In the genomic region with DNA sequence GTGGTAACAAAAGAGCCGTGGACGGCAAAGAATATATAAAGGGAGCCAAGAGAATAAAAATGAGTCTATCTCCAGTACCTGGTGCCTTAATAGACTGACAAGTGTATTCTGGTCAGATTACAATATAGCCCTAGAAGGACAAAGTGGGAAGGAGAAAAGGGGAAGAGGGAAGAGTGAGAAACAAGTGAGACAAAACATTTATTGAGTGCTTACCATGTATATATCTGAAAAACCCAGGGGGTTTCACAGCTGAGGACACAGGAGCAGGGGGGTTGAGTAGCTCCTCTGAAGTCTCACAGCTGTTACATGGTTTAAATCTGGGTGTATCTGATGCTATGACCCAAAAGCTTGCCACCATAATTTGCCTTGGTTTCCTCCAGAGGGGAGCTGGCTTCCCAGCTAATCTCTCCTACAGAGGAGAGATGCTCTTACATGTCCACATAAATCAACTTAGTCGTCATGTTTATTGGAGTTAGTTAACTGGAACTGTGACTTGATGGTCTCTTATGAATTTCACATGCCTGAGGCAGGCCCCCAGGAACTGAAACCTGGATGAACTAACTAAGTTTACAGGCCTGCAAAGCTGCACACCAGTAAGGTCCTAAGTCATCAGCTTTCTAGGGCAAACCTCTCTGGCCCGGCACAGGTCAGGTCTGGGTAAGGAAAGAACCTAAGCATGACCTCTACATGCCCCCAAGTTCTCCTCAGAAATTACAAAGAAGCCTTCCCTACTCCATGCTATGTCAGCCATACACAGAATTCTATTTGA, we compare ENCODE assay signal across 18 cellular contexts. TPM values are rescaled to one million over a fixed set of nuclear protein-coding genes. Genes with fewer than 3 reads are reported as not detected.
DNase-seq lines count a peak whose midpoint lies in the region; ATAC-seq, FAIRE-seq and TF ChIP-seq lines count a peak whose summit lies in the region.
"Had no signal": no experiment of that assay in that cellular context is flagged by ENCODE, and none has a peak within 500 bp of the region (broad histone marks: within the 10 kb centered on the region; RNA-seq: fewer than 3 reads in every experiment).

No MANE protein-coding gene starts in this region.

- H3K4me1 Mint-ChIP-seq in astrocyte (ENCODE audit: low read depth, unreplicated experiment) = peaks cover 42% of the 10 kb centered on the region

- H3K9me3 Mint-ChIP-seq in astrocyte (ENCODE audit: unreplicated experiment) = no peaks in the 10 kb centered on the region
- H3K9me3 Mint-ChIP-seq: activated CD4-positive, alpha-beta T cell treated with anti-CD3 and anti-CD28 coated beads, Interleukin-2, amount 10 ng/mL, durations not matched to agents 24 days and 14 days had no signal

- no peak for TF ChIP-seq CTCF in astrocyte (IDR thresholded peaks at IDR 0.05; ENCODE audit: insufficient read depth, low read depth, low read length)
- TF ChIP-seq CTCF in stomach (IDR thresholded peaks at IDR 0.05) = no peak
- TF ChIP-seq CTCF in prostate gland (IDR thresholded peaks at IDR 0.05) = no peak

- peaks cover 13% of the 10 kb centered on the region for H3K4me1 ChIP-seq in astrocyte (ENCODE audit: insufficient read depth, low read length)
- peaks cover 48% of the 10 kb centered on the region for H3K4me1 ChIP-seq in rectal smooth muscle tissue (ENCODE audit: control insufficient read depth, insufficient read depth, low read length)
- peaks cover 57 to 98% (median 76%) of the 10 kb centered on the region in 4 donors for H3K4me1 ChIP-seq in stomach
- H3K4me1 ChIP-seq in prostate gland (replicated peaks) = peaks cover 20% of the 10 kb centered on the region

- DNase-seq in GM12891 (ENCODE audit: insufficient read length, low spot score) (no peak), astrocyte (ENCODE audit: low read depth) (no peak), stomach (no peak), RKO (ENCODE audit: low spot score) (no peak), prostate gland (ENCODE audit: low spot score) (no peak)
- DNase-seq: activated CD4-positive, alpha-beta T cell treated with anti-CD3 and anti-CD28 coated beads, Interleukin-2, amount 10 ng/mL, durations not matched to agents 24 days and 14 days; activated CD8-positive, alpha-beta memory T cell treated with anti-CD3 and anti-CD28 coated beads, Interleukin-2, amount 50 U/mL, for 48 hours; activated gamma-delta T cell; anterior cingulate cortex; NCI-H1048; NCI-H526; nucleus accumbens had no signal

- H3K9me3 ChIP-seq in astrocyte (ENCODE audit: insufficient read depth, low read depth, low read length) (no peaks in the 10 kb centered on the region), stomach (no peaks in the 10 kb centered on the region), prostate gland (no peaks in the 10 kb centered on the region)
- H3K9me3 ChIP-seq: Peyer's patch had no signal

- H4K20me1 ChIP-seq in astrocyte (ENCODE audit: insufficient read depth, low read length) = peaks cover 74% of the 10 kb centered on the region

- no peaks in the 10 kb centered on the region for H3K36me3 ChIP-seq in astrocyte (ENCODE audit: insufficient read depth, low read length)
- H3K36me3 ChIP-seq in rectal smooth muscle tissue (ENCODE audit: control insufficient read depth, insufficient read depth, low read length) = no peaks in the 10 kb centered on the region
- H3K36me3 ChIP-seq in stomach = peaks cover 0 to 6% (median 2%) of the 10 kb centered on the region in 4 donors
- no peaks in the 10 kb centered on the region for H3K36me3 ChIP-seq in prostate gland
- H3K36me3 ChIP-seq: Peyer's patch had no signal

- no peak for FAIRE-seq in GM12891 (lab: Jason Lieb, UNC)
- no peak for FAIRE-seq in astrocyte (lab: Jason Lieb, UNC)
- FAIRE-seq: endometrium, HepG2, TTC549 had no signal

- intact Hi-C loops in stomach (cut with DNase I; ENCODE audit: low total_unique reads) = no loop called here
- intact Hi-C loops in prostate gland (cut with DNase I) = loop anchor here (5.0 kb wide), 1 partner anchor 50 kb away; no protein-coding TSS in a partner anchor

- ATAC-seq in HG02759 (IDR thresholded peaks at IDR 0.05; ENCODE audit: unreplicated experiment) = peak; percentile 37
- ATAC-seq: HepG2 had no signal

- peak overlapping the region; percentile 38 for H3K4me2 ChIP-seq in astrocyte (ENCODE audit: low read length)

- H3K27me3 ChIP-seq in astrocyte (ENCODE audit: insufficient read depth, low read length) (no peaks in the 10 kb centered on the region), rectal smooth muscle tissue (ENCODE audit: control insufficient read depth, insufficient read depth, low read length) (no peaks in the 10 kb centered on the region), stomach (no peaks in the 10 kb centered on the region), prostate gland (replicated peaks; ENCODE audit: insufficient read depth) (no peaks in the 10 kb centered on the region)
- H3K27me3 ChIP-seq: Peyer's patch had no signal

- H3K27ac Mint-ChIP-seq in astrocyte (ENCODE audit: unreplicated experiment) = no peak overlapping the region
- H3K27ac Mint-ChIP-seq: activated CD4-positive, alpha-beta T cell treated with anti-CD3 and anti-CD28 coated beads, Interleukin-2, amount 10 ng/mL, durations not matched to agents 24 days and 14 days had no signal

- H3K4me3 ChIP-seq in astrocyte (ENCODE audit: insufficient read depth, low read depth, low read length) (no peak overlapping the region), rectal smooth muscle tissue (ENCODE audit: low read length) (no peak overlapping the region), stomach (no peak overlapping the region), prostate gland (no peak overlapping the region)
- H3K4me3 ChIP-seq: Peyer's patch had no signal

- H3K9ac ChIP-seq in astrocyte (ENCODE audit: low read length) (no peak overlapping the region), rectal smooth muscle tissue (ENCODE audit: low read length) (no peak overlapping the region)

- H3K79me2 ChIP-seq in astrocyte (ENCODE audit: insufficient read depth, low read length) = peaks cover 43% of the 10 kb centered on the region

- H3K27me3 Mint-ChIP-seq in astrocyte (ENCODE audit: low read depth, unreplicated experiment) = no peaks in the 10 kb centered on the region
- H3K27me3 Mint-ChIP-seq: activated CD4-positive, alpha-beta T cell treated with anti-CD3 and anti-CD28 coated beads, Interleukin-2, amount 10 ng/mL, durations not matched to agents 24 days and 14 days had no signal

- no peak for TF ChIP-seq POLR2A in GM12891 (IDR thresholded peaks at IDR 0.05; ENCODE audit: low read depth, low read length)
- TF ChIP-seq POLR2A in stomach (IDR thresholded peaks at IDR 0.05) = no peak
- no peak for TF ChIP-seq POLR2A in prostate gland (IDR thresholded peaks at IDR 0.05)

- H3K4me3 Mint-ChIP-seq in astrocyte (ENCODE audit: unreplicated experiment) = no peak overlapping the region
- H3K4me3 Mint-ChIP-seq: activated CD4-positive, alpha-beta T cell treated with anti-CD3 and anti-CD28 coated beads, Interleukin-2, amount 10 ng/mL, durations not matched to agents 24 days and 14 days had no signal

- TF ChIP-seq EP300 in stomach (IDR thresholded peaks at IDR 0.05) = no peak

- H3K27ac ChIP-seq in astrocyte (ENCODE audit: low read depth, low read length) (no peak overlapping the region), rectal smooth muscle tissue (ENCODE audit: low read depth, low read length) (peak overlapping the region; percentile 1), stomach (peak overlapping the region in 1 of 5 donors; percentile 37), prostate gland (no peak overlapping the region)
- H3K27ac ChIP-seq: Peyer's patch had no signal

- H3K36me3 Mint-ChIP-seq in astrocyte (ENCODE audit: low read depth, unreplicated experiment) = peaks cover 4% of the 10 kb centered on the region

- 80 to 90% (median 85%) methylated on average over 4 of the region's 4 CpGs for WGBS in stomach, 5 donors
- WGBS in prostate gland = 54% methylated on average over 4 of the region's 4 CpGs

- H2AFZ ChIP-seq in astrocyte (ENCODE audit: low read depth, low read length) = no peak overlapping the region

TF ChIP-seq in GM12891, 5 proteins besides CTCF, POLR2A, EP300 and RAD21:
- TF ChIP-seq PAX5 (IDR thresholded peaks at IDR 0.05; ENCODE audit: insufficient read depth, low read length, severe bottlenecking) (no peak), SPI1 (IDR thresholded peaks at IDR 0.05; ENCODE audit: low read depth, low read length) (peak; percentile 84)
TF ChIP-seq in GM12891: peak in this region for 1.

RNA-seq across cellular contexts. Expression of gene SIL1, which starts 15.5 kb away (rescaled TPM):
- 30.3 TPM for polyA plus RNA-seq in GM12891 (2012; ENCODE audit: low read depth, missing spikeins)
- 41.6 and 57.6 TPM in 2 replicates for total RNA-seq in astrocyte
- 10 to 100 TPM; 22.2 to 60.0 (median 31.8) TPM for total RNA-seq in stomach
- polyA plus RNA-seq in stomach = 10 to 100 TPM; 26.7 to 83.6 (median 74.6) TPM
- 10 to 100 TPM; 69.9 to 75.6 TPM for total RNA-seq in prostate gland
